In genomic region chr1:37811027-37811655, GRCh38 we compare ENCODE assay signal across 8 cellular contexts. TPM values are rescaled to one million over a fixed set of nuclear protein-coding genes. Genes with fewer than 3 reads are reported as not detected.
DNase-seq lines count a peak whose midpoint lies in the region; ATAC-seq and TF ChIP-seq lines count a peak whose summit lies in the region.

No MANE protein-coding gene starts in this region.

- no peak overlapping the region for H3K4me3 Mint-ChIP-seq in activated naive CD4-positive, alpha-beta T cell treated with anti-CD3 and anti-CD28 coated beads, Interleukin-2, amount 10 ng/mL, durations not matched to agents 7 days and 5 days
- H3K4me3 Mint-ChIP-seq in progenitor cell of endocrine pancreas (ENCODE audit: low read depth), result peak overlapping the region; percentile 38

- ATAC-seq in SK-N-SH treated with all-trans-retinoic acid at 6 μM for 48 hours, result peak; percentile 59
- no peak for ATAC-seq in GM21576 (IDR thresholded peaks at IDR 0.05; ENCODE audit: unreplicated experiment)

- H3K4me1 Mint-ChIP-seq in activated naive CD4-positive, alpha-beta T cell treated with anti-CD3 and anti-CD28 coated beads, Interleukin-2, amount 10 ng/mL, durations not matched to agents 7 days and 5 days, result peaks cover 27% of the 10 kb centered on the region
- H3K4me1 Mint-ChIP-seq in progenitor cell of endocrine pancreas (ENCODE audit: low read depth), result peaks cover 7% of the 10 kb centered on the region

- peak; percentile 93 for TF ChIP-seq CTCF in GM12875 (IDR thresholded peaks at IDR 0.05; ENCODE audit: borderline replicate concordance, insufficient read depth, low read depth, low read length)
- TF ChIP-seq CTCF in progenitor cell of endocrine pancreas (IDR thresholded peaks at IDR 0.05; ENCODE audit: unreplicated experiment), result peak; percentile 89

- DNase-seq in NCI-H1092 (lab: John Stamatoyannopoulos, UW) (peak; percentile 70), glomerular visceral epithelial cell (ENCODE audit: extremely low spot score) (peak; percentile 67), progenitor cell of endocrine pancreas (ENCODE audit: low spot score, unreplicated experiment) (peak; percentile 50), cerebellar nuclear complex (lab: John Stamatoyannopoulos, UW) (no peak)
- DNase-seq in activated naive CD4-positive, alpha-beta T cell treated with anti-CD3 and anti-CD28 coated beads, Interleukin-2, amount 10 ng/mL, durations not matched to agents 7 days and 5 days, result peak; percentile 74

- peaks cover 20% of the 10 kb centered on the region for H3K36me3 Mint-ChIP-seq in activated naive CD4-positive, alpha-beta T cell treated with anti-CD3 and anti-CD28 coated beads, Interleukin-2, amount 10 ng/mL, durations not matched to agents 7 days and 5 days
- peaks cover 4% of the 10 kb centered on the region for H3K36me3 Mint-ChIP-seq in progenitor cell of endocrine pancreas (ENCODE audit: insufficient read depth)

- no peaks in the 10 kb centered on the region for H3K27me3 Mint-ChIP-seq in activated naive CD4-positive, alpha-beta T cell treated with anti-CD3 and anti-CD28 coated beads, Interleukin-2, amount 10 ng/mL, durations not matched to agents 7 days and 5 days
- H3K27me3 Mint-ChIP-seq in progenitor cell of endocrine pancreas, result no peaks in the 10 kb centered on the region

- CTCF ChIA-PET in activated naive CD4-positive, alpha-beta T cell treated with anti-CD3 and anti-CD28 coated beads, Interleukin-2, amount 10 ng/mL, durations not matched to agents 7 days and 5 days (lab: Charles Lee), result interaction anchor here (1.6 to 2.4 kb wide), 3 partner anchors 10 to 48 kb away, joined by 5 to 14 read pairs (median 5); partner anchors contain the start of gene MTF1

- H3K4me3 ChIP-seq in GM12875 (ENCODE audit: low read depth, low read length), result no peak overlapping the region

- H3K27ac Mint-ChIP-seq in activated naive CD4-positive, alpha-beta T cell treated with anti-CD3 and anti-CD28 coated beads, Interleukin-2, amount 10 ng/mL, durations not matched to agents 7 days and 5 days, result no peak overlapping the region
- peak overlapping the region; percentile 9 for H3K27ac Mint-ChIP-seq in progenitor cell of endocrine pancreas

- no peaks in the 10 kb centered on the region for H3K9me3 Mint-ChIP-seq in activated naive CD4-positive, alpha-beta T cell treated with anti-CD3 and anti-CD28 coated beads, Interleukin-2, amount 10 ng/mL, durations not matched to agents 7 days and 5 days
- no peaks in the 10 kb centered on the region for H3K9me3 Mint-ChIP-seq in progenitor cell of endocrine pancreas (ENCODE audit: low read depth)

TF ChIP-seq in SK-N-SH treated with all-trans-retinoic acid at 6 μM for 48 hours, 23 proteins besides CTCF, POLR2A, EP300 and RAD21:
- TF ChIP-seq PPARA (CRISPR knock-in tag; IDR thresholded peaks at IDR 0.05; ENCODE audit: borderline replicate concordance), result no peak
- TF ChIP-seq RARB (CRISPR knock-in tag; IDR thresholded peaks at IDR 0.05), result no peak
- no peak for TF ChIP-seq ARNTL (CRISPR knock-in tag; IDR thresholded peaks at IDR 0.05; ENCODE audit: borderline replicate concordance, low read depth)
- TF ChIP-seq ZNF70 (CRISPR knock-in tag; IDR thresholded peaks at IDR 0.05), result no peak
- no peak for TF ChIP-seq CSDC2 (CRISPR knock-in tag; IDR thresholded peaks at IDR 0.05)
- no peak for TF ChIP-seq ZNF565 (CRISPR knock-in tag; conservative IDR thresholded peaks at IDR 0.05; ENCODE audit: low read depth)
- TF ChIP-seq ZC3H10 (CRISPR knock-in tag; IDR thresholded peaks at IDR 0.05), result no peak

RNA-seq across cellular contexts. Expression of gene YRDC, which starts 3.1 kb away (rescaled TPM):
- 14.0 and 15.0 TPM in 2 replicates for total RNA-seq in progenitor cell of endocrine pancreas

RNA-seq across cellular contexts. Expression of gene C1orf122, which starts 3.6 kb away (rescaled TPM):
- 43.6 and 43.9 TPM in 2 replicates for total RNA-seq in progenitor cell of endocrine pancreas

RNA-seq across cellular contexts. Expression of gene MANEAL, which starts 17.5 kb away (rescaled TPM):
- total RNA-seq in progenitor cell of endocrine pancreas, result 23.2 and 23.8 TPM in 2 replicates

RNA-seq across cellular contexts. Expression of gene EPHA10, which starts 46.2 kb away (rescaled TPM):
- total RNA-seq in progenitor cell of endocrine pancreas, result 5.1 and 6.2 TPM in 2 replicates

RNA-seq across cellular contexts. Expression of gene MTF1, which starts 48.3 kb away (rescaled TPM):
- total RNA-seq in progenitor cell of endocrine pancreas, result 15.3 and 20.4 TPM in 2 replicates

Comparison
In these comparisons a context has a peak if more than half of its experiments do, and no peak if none do; other contexts are left out.
1. DNase-seq: peak in NCI-H1092 (single experiment), activated naive CD4-positive, alpha-beta T cell treated with anti-CD3 and anti-CD28 coated beads, Interleukin-2, amount 10 ng/mL, durations not matched to agents 7 days and 5 days (single experiment), glomerular visceral epithelial cell (single experiment) and progenitor cell of endocrine pancreas (single experiment); none in cerebellar nuclear complex (0 of 2).